In the genomic region with DNA sequence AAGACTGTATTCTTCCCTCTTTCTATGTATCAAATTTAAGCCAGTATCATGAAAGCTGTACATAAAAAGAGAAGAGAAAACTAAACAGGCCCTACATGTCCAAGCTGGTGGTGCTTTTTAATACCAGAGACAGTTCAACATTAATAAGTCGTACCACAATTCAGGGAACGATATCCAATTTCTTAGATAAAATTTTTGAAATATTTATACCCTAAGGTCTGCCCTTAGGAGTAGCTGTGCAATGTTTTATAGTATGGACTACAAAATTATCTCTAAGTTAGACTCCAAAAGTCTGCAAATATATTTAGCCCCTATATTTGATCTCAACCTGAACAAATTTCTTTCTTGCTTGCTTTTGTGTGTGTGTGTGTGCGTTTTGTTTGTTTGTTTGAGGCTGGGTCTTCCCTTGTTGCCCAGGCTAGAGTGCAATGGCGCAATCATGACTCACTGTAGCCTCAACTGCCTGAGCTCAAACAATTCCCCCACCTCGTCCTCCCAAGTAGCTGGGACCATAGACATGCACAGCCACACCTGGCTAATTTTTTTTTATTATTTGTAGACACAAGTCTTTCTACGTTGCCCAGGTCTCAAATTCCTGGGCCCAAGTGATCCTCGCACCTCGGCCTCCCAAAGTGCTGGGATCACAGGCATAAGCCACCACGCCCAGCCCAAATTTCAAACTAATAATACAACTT, we compare ENCODE assay signal across 1 cellular context.
A peak's percentile ranks its signal among the peaks of the same experiment; 100 is the strongest.
TF ChIP-seq lines count a peak whose summit lies in the region.

No MANE protein-coding gene starts in this region.

TF ChIP-seq in HepG2, 621 proteins besides CTCF, POLR2A, EP300 and RAD21 (continues in another document):
- TF ChIP-seq MIER3 (CRISPR knock-in tag; IDR thresholded peaks at IDR 0.05; ENCODE audit: borderline replicate concordance) (peak; percentile 29; the same call in 1 of the 2 replicates), GABPB1 (CRISPR knock-in tag; IDR thresholded peaks at IDR 0.05) (peak; percentile 13; the same call in 1 of the 2 replicates), FOXA3 (CRISPR knock-in tag; IDR thresholded peaks at IDR 0.05) (peak; percentile 52; the same call in 1 of the 2 replicates), NR0B2 (CRISPR knock-in tag; IDR thresholded peaks at IDR 0.05) (no peak), REL (CRISPR knock-in tag; conservative IDR thresholded peaks at IDR 0.05) (no peak), FOXA1 (IDR thresholded peaks at IDR 0.05) (no peak), FOXA1 (CRISPR knock-in tag; IDR thresholded peaks at IDR 0.05) (0 out of 2 replicates have a peak, but pooled peaks have one; percentile 35), E2F2 (CRISPR knock-in tag; IDR thresholded peaks at IDR 0.05; ENCODE audit: borderline replicate concordance) (no peak), NCOR1 (IDR thresholded peaks at IDR 0.05; ENCODE audit: borderline replicate concordance, low read length) (peak; percentile 24; the same call in 1 of the 2 replicates), HDAC1 (CRISPR knock-in tag; IDR thresholded peaks at IDR 0.05) (0 out of 2 replicates have a peak, but pooled peaks have one; percentile 23), POGZ (CRISPR knock-in tag; IDR thresholded peaks at IDR 0.05) (peak; percentile 23; the same call in 1 of the 2 replicates), FOXO1 (CRISPR knock-in tag; IDR thresholded peaks at IDR 0.05) (peak; percentile 28; the same call in 1 of the 2 replicates), HOXA9 (CRISPR knock-in tag; IDR thresholded peaks at IDR 0.05; ENCODE audit: borderline replicate concordance) (no peak), ZNF180 (CRISPR knock-in tag; IDR thresholded peaks at IDR 0.05; ENCODE audit: borderline replicate concordance, low read depth) (no peak), SOX13 (IDR thresholded peaks at IDR 0.05) (no peak), SOX13 (CRISPR knock-in tag; conservative IDR thresholded peaks at IDR 0.05 in 1 of 2, IDR thresholded peaks at IDR 0.05 in 1 of 2) (peak in 1 of 2 experiments; percentile 51; a peak in 2 of 4 replicates), GABPA (IDR thresholded peaks at IDR 0.05; ENCODE audit: low read depth, low read length) (no peak), GABPA (CRISPR knock-in tag; IDR thresholded peaks at IDR 0.05; ENCODE audit: low read depth) (0 out of 2 replicates have a peak, but pooled peaks have one; percentile 21), GATAD2A (CRISPR knock-in tag; IDR thresholded peaks at IDR 0.05) (peak; percentile 76), HDAC2 (CRISPR knock-in tag; IDR thresholded peaks at IDR 0.05) (peak; percentile 40; the same call in 1 of the 2 replicates), FOXP1 (IDR thresholded peaks at IDR 0.05) (peak; percentile 92), FOXP1 (CRISPR knock-in tag; IDR thresholded peaks at IDR 0.05) (peak; percentile 95), ZNF644 (CRISPR knock-in tag; IDR thresholded peaks at IDR 0.05; ENCODE audit: low read depth) (0 out of 2 replicates have a peak, but pooled peaks have one; percentile 54), SAP130 (CRISPR knock-in tag; IDR thresholded peaks at IDR 0.05; ENCODE audit: low read depth) (peak; percentile 45), DPF2 (CRISPR knock-in tag; IDR thresholded peaks at IDR 0.05; ENCODE audit: borderline replicate concordance, low read depth) (0 out of 2 replicates have a peak, but pooled peaks have one; percentile 24), FOSL2 (CRISPR knock-in tag; IDR thresholded peaks at IDR 0.05) (peak; percentile 96), ZNF792 (CRISPR knock-in tag; IDR thresholded peaks at IDR 0.05) (0 out of 2 replicates have a peak, but pooled peaks have one; percentile 24), ESRRA (CRISPR knock-in tag; IDR thresholded peaks at IDR 0.05; ENCODE audit: low read depth) (no peak)
- TF ChIP-seq, protein P1, sequence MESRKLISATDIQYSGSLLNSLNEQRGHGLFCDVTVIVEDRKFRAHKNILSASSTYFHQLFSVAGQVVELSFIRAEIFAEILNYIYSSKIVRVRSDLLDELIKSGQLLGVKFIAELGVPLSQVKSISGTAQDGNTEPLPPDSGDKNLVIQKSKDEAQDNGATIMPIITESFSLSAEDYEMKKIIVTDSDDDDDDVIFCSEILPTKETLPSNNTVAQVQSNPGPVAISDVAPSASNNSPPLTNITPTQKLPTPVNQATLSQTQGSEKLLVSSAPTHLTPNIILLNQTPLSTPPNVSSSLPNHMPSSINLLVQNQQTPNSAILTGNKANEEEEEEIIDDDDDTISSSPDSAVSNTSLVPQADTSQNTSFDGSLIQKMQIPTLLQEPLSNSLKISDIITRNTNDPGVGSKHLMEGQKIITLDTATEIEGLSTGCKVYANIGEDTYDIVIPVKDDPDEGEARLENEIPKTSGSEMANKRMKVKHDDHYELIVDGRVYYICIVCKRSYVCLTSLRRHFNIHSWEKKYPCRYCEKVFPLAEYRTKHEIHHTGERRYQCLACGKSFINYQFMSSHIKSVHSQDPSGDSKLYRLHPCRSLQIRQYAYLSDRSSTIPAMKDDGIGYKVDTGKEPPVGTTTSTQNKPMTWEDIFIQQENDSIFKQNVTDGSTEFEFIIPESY (CRISPR knock-in tag; IDR thresholded peaks at IDR 0.05) = 0 out of 2 replicates have a peak, but pooled peaks have one; percentile 15
- TF ChIP-seq, protein P2, sequence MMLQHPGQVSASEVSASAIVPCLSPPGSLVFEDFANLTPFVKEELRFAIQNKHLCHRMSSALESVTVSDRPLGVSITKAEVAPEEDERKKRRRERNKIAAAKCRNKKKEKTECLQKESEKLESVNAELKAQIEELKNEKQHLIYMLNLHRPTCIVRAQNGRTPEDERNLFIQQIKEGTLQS (CRISPR knock-in tag; IDR thresholded peaks at IDR 0.05) = peak; percentile 87
- TF ChIP-seq, protein P3, sequence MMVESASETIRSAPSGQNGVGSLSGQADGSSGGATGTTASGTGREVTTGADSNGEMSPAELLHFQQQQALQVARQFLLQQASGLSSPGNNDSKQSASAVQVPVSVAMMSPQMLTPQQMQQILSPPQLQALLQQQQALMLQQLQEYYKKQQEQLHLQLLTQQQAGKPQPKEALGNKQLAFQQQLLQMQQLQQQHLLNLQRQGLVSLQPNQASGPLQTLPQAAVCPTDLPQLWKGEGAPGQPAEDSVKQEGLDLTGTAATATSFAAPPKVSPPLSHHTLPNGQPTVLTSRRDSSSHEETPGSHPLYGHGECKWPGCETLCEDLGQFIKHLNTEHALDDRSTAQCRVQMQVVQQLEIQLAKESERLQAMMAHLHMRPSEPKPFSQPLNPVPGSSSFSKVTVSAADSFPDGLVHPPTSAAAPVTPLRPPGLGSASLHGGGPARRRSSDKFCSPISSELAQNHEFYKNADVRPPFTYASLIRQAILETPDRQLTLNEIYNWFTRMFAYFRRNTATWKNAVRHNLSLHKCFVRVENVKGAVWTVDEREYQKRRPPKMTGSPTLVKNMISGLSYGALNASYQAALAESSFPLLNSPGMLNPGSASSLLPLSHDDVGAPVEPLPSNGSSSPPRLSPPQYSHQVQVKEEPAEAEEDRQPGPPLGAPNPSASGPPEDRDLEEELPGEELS (CRISPR knock-in tag; IDR thresholded peaks at IDR 0.05) = peak; percentile 94
- TF ChIP-seq, protein P4, sequence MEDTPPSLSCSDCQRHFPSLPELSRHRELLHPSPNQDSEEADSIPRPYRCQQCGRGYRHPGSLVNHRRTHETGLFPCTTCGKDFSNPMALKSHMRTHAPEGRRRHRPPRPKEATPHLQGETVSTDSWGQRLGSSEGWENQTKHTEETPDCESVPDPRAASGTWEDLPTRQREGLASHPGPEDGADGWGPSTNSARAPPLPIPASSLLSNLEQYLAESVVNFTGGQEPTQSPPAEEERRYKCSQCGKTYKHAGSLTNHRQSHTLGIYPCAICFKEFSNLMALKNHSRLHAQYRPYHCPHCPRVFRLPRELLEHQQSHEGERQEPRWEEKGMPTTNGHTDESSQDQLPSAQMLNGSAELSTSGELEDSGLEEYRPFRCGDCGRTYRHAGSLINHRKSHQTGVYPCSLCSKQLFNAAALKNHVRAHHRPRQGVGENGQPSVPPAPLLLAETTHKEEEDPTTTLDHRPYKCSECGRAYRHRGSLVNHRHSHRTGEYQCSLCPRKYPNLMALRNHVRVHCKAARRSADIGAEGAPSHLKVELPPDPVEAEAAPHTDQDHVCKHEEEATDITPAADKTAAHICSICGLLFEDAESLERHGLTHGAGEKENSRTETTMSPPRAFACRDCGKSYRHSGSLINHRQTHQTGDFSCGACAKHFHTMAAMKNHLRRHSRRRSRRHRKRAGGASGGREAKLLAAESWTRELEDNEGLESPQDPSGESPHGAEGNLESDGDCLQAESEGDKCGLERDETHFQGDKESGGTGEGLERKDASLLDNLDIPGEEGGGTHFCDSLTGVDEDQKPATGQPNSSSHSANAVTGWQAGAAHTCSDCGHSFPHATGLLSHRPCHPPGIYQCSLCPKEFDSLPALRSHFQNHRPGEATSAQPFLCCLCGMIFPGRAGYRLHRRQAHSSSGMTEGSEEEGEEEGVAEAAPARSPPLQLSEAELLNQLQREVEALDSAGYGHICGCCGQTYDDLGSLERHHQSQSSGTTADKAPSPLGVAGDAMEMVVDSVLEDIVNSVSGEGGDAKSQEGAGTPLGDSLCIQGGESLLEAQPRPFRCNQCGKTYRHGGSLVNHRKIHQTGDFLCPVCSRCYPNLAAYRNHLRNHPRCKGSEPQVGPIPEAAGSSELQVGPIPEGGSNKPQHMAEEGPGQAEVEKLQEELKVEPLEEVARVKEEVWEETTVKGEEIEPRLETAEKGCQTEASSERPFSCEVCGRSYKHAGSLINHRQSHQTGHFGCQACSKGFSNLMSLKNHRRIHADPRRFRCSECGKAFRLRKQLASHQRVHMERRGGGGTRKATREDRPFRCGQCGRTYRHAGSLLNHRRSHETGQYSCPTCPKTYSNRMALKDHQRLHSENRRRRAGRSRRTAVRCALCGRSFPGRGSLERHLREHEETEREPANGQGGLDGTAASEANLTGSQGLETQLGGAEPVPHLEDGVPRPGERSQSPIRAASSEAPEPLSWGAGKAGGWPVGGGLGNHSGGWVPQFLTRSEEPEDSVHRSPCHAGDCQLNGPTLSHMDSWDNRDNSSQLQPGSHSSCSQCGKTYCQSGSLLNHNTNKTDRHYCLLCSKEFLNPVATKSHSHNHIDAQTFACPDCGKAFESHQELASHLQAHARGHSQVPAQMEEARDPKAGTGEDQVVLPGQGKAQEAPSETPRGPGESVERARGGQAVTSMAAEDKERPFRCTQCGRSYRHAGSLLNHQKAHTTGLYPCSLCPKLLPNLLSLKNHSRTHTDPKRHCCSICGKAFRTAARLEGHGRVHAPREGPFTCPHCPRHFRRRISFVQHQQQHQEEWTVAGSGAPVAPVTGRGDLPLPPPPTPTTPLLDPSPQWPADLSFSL (CRISPR knock-in tag; IDR thresholded peaks at IDR 0.05) = 0 out of 2 replicates have a peak, but pooled peaks have one; percentile 47
- TF ChIP-seq, protein P5, sequence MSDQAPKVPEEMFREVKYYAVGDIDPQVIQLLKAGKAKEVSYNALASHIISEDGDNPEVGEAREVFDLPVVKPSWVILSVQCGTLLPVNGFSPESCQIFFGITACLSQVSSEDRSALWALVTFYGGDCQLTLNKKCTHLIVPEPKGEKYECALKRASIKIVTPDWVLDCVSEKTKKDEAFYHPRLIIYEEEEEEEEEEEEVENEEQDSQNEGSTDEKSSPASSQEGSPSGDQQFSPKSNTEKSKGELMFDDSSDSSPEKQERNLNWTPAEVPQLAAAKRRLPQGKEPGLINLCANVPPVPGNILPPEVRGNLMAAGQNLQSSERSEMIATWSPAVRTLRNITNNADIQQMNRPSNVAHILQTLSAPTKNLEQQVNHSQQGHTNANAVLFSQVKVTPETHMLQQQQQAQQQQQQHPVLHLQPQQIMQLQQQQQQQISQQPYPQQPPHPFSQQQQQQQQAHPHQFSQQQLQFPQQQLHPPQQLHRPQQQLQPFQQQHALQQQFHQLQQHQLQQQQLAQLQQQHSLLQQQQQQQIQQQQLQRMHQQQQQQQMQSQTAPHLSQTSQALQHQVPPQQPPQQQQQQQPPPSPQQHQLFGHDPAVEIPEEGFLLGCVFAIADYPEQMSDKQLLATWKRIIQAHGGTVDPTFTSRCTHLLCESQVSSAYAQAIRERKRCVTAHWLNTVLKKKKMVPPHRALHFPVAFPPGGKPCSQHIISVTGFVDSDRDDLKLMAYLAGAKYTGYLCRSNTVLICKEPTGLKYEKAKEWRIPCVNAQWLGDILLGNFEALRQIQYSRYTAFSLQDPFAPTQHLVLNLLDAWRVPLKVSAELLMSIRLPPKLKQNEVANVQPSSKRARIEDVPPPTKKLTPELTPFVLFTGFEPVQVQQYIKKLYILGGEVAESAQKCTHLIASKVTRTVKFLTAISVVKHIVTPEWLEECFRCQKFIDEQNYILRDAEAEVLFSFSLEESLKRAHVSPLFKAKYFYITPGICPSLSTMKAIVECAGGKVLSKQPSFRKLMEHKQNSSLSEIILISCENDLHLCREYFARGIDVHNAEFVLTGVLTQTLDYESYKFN (CRISPR knock-in tag; conservative IDR thresholded peaks at IDR 0.05) = peak; percentile 56
- TF ChIP-seq, protein P6, sequence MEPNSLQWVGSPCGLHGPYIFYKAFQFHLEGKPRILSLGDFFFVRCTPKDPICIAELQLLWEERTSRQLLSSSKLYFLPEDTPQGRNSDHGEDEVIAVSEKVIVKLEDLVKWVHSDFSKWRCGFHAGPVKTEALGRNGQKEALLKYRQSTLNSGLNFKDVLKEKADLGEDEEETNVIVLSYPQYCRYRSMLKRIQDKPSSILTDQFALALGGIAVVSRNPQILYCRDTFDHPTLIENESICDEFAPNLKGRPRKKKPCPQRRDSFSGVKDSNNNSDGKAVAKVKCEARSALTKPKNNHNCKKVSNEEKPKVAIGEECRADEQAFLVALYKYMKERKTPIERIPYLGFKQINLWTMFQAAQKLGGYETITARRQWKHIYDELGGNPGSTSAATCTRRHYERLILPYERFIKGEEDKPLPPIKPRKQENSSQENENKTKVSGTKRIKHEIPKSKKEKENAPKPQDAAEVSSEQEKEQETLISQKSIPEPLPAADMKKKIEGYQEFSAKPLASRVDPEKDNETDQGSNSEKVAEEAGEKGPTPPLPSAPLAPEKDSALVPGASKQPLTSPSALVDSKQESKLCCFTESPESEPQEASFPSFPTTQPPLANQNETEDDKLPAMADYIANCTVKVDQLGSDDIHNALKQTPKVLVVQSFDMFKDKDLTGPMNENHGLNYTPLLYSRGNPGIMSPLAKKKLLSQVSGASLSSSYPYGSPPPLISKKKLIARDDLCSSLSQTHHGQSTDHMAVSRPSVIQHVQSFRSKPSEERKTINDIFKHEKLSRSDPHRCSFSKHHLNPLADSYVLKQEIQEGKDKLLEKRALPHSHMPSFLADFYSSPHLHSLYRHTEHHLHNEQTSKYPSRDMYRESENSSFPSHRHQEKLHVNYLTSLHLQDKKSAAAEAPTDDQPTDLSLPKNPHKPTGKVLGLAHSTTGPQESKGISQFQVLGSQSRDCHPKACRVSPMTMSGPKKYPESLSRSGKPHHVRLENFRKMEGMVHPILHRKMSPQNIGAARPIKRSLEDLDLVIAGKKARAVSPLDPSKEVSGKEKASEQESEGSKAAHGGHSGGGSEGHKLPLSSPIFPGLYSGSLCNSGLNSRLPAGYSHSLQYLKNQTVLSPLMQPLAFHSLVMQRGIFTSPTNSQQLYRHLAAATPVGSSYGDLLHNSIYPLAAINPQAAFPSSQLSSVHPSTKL (CRISPR knock-in tag; IDR thresholded peaks at IDR 0.05) = peak; percentile 63; the same call in 1 of the 2 replicates
